13 cellular contexts compared by ENCODE assay signal in genomic region chr2:8441986-8442385, GRCh38.
A peak's percentile ranks its signal among the peaks of the same experiment; 100 is the strongest.
DNase-seq lines count a peak whose midpoint lies in the region; ATAC-seq and TF ChIP-seq lines count a peak whose summit lies in the region.
"Had no signal": no experiment of that assay in that cellular context is flagged by ENCODE, and none has a peak within 500 bp of the region (broad histone marks: within the 10 kb centered on the region; RNA-seq: fewer than 3 reads in every experiment).

No MANE protein-coding gene starts in this region.

- peak overlapping the region; percentile 15 for H3K27ac Mint-ChIP-seq in Caco-2 (ENCODE audit: unreplicated experiment)

- DNase-seq in Caco-2 (peak in 1 of 2 experiments; percentile 5), OCI-LY7 (ENCODE audit: low spot score) (peak; percentile 69), RKO (ENCODE audit: low spot score) (no peak), NK-92 (lab: John Stamatoyannopoulos, UW; ENCODE audit: unreplicated experiment) (no peak), T-helper 2 cell (no peak)
- no peak for DNase-seq in activated naive CD4-positive, alpha-beta T cell treated with anti-CD3 and anti-CD28 coated beads, Interleukin-2, amount 50 U/mL, for 16 hours
- DNase-seq: activated CD4-positive, CD25-positive, alpha-beta regulatory T cell; activated effector memory CD4-positive, alpha-beta T cell treated with anti-CD3 and anti-CD28 coated beads, Interleukin-2, amount 50 U/mL, for 16 hours; esophagus squamous epithelium; NCI-H2081 had no signal

- H3K27me3 Mint-ChIP-seq in Caco-2 (ENCODE audit: insufficient read depth, unreplicated experiment) = no peaks in the 10 kb centered on the region

- no peaks in the 10 kb centered on the region for H3K79me2 ChIP-seq in OCI-LY7 (ENCODE audit: insufficient read depth, low read depth, low read length)

- CTCF ChIA-PET in Caco-2 (lab: Charles Lee) = no interaction called here
- CTCF ChIA-PET in OCI-LY7 (lab: Charles Lee; ENCODE audit: unreplicated experiment) = no interaction called here

- BruUV-seq in Caco-2 (replicated peaks; lab: Mats Ljungman, UMichigan) (no TSS peak), OCI-LY7 (replicated peaks; lab: Mats Ljungman, UMichigan) (no TSS peak)

- H3K27me3 ChIP-seq in Caco-2 (replicated peaks; ENCODE audit: control insufficient read depth, insufficient read depth, low read length) = no peaks in the 10 kb centered on the region
- H3K27me3 ChIP-seq: esophagus squamous epithelium had no signal

- ATAC-seq in GM19395 (IDR thresholded peaks at IDR 0.05; ENCODE audit: unreplicated experiment) = peak; percentile 76
- peak; percentile 54 for ATAC-seq in HG03095 (IDR thresholded peaks at IDR 0.05; ENCODE audit: unreplicated experiment)

- TF ChIP-seq CTCF in Caco-2 (IDR thresholded peaks at IDR 0.05; ENCODE audit: insufficient read depth in 1 of 2, low read depth in 1 of 2, low read length in 1 of 2, severe bottlenecking in 1 of 2, unreplicated experiment in 1 of 2) = no peak
- no peak for TF ChIP-seq CTCF in OCI-LY7 (conservative IDR thresholded peaks at IDR 0.05; ENCODE audit: low read length)

- H3K9me2 ChIP-seq in OCI-LY7 (ENCODE audit: insufficient read depth, low read length) = no peaks in the 10 kb centered on the region

- peak overlapping the region; percentile 53 for H3K4me2 ChIP-seq in OCI-LY7 (ENCODE audit: low read length)

- H3K4me3 ChIP-seq in Caco-2 (ENCODE audit: low read depth, low read length) (no peak overlapping the region), OCI-LY7 (ENCODE audit: low read depth, low read length, poor library complexity, severe bottlenecking) (peak overlapping the region; percentile 11)
- H3K4me3 ChIP-seq: esophagus squamous epithelium had no signal

- no peaks in the 10 kb centered on the region for H3K9me3 Mint-ChIP-seq in Caco-2 (ENCODE audit: unreplicated experiment)

- no peaks in the 10 kb centered on the region for H4K20me1 ChIP-seq in OCI-LY7 (ENCODE audit: insufficient read depth, low read length)

- no peaks in the 10 kb centered on the region for H3K36me3 ChIP-seq in Caco-2 (ENCODE audit: control insufficient read depth, insufficient read depth, low read length)
- H3K36me3 ChIP-seq in OCI-LY7 (ENCODE audit: insufficient read depth, low read length) = peaks cover 22% of the 10 kb centered on the region
- H3K36me3 ChIP-seq: esophagus squamous epithelium had no signal

- POLR2A ChIA-PET in Caco-2 (lab: Charles Lee) = no interaction called here
- POLR2A ChIA-PET in OCI-LY7 (lab: Charles Lee) = no interaction called here

- intact Hi-C loops in Caco-2 (cut with micrococcal nuclease; ENCODE audit: unreplicated experiment) = no loop called here
- intact Hi-C loops in OCI-LY7 (cut with micrococcal nuclease; ENCODE audit: unreplicated experiment) = loop anchor here (2.0 kb wide), 1 partner anchor 31 kb away; no protein-coding TSS in a partner anchor

- H3K9me3 ChIP-seq in Caco-2 = 0 out of 2 replicates have a peak, but pooled peaks cover 2% of the 10 kb centered on the region
- H3K9me3 ChIP-seq in OCI-LY7 (ENCODE audit: low read length) = no peaks in the 10 kb centered on the region
- H3K9me3 ChIP-seq: esophagus squamous epithelium had no signal

- no peak overlapping the region for H2AFZ ChIP-seq in OCI-LY7 (ENCODE audit: low read length)

- H3K4me1 ChIP-seq in Caco-2 (peaks cover 9% of the 10 kb centered on the region; the same call in 1 of the 2 replicates), OCI-LY7 (ENCODE audit: insufficient read depth, low read length, poor library complexity, severe bottlenecking) (peaks cover 60% of the 10 kb centered on the region)

- H3K27ac ChIP-seq in OCI-LY7 (ENCODE audit: low read depth, low read length, poor library complexity, severe bottlenecking) = peak overlapping the region; percentile 46
- H3K27ac ChIP-seq: esophagus squamous epithelium had no signal

- no peaks in the 10 kb centered on the region for H3K36me3 Mint-ChIP-seq in Caco-2 (ENCODE audit: insufficient read depth, unreplicated experiment)

- H3K4me1 Mint-ChIP-seq in Caco-2 (ENCODE audit: low read depth, unreplicated experiment) = peaks cover 6% of the 10 kb centered on the region

- H3K4me3 Mint-ChIP-seq in Caco-2 (ENCODE audit: unreplicated experiment) = no peak overlapping the region
- H3K4me3 Mint-ChIP-seq: neural crest cell had no signal
